Comparison of ENCODE assay signal across 9 cellular contexts in the genomic region with DNA sequence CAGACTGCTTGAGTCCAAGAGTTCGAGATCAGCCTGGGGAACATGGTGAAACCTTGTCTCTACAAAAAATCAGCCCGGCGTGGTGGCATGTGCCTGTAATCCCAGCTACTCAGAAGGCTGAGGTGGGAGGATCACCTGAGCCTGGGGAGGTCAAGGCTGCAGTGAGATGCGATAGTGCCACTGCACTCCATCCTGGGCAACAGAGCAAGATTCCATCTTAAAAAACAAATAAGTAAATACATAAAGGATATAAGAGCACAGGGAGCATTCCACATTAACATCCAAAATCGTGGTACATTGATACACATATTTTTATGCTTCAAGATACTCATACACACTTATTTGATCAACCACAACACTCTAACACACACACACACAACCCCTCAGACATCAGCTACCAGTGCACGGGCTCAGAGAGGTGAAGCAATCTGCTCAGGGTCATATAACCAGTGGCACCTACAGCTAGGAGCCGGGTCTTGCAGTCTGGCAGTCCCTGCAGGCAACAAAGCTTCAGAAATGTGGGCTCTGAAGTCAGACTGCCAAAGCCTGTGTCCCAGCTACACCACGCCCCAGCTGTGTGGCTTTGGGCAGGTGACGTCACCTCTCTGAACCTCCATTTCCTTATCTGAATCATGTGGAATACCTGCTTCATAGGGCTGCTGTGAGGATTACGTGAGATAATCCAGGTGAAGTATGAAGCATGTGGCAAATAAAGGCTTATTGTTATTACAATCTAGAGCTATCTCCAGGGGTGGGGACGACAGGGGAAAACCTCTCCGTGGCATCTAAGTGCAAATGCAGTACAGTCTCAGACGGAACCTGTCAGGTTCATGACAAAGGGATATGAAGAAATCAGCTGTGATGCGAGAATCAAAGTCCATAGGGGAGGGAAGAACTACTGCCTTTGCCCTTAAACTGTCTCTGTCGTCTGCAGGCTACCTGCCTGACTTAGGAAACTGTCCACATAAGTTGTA.
A peak's percentile ranks its signal among the peaks of the same experiment; 100 is the strongest.
DNase-seq lines count a peak whose midpoint lies in the region; ATAC-seq, FAIRE-seq and TF ChIP-seq lines count a peak whose summit lies in the region.
"Had no signal": no experiment of that assay in that cellular context is flagged by ENCODE, and none has a peak within 500 bp of the region (broad histone marks: within the 10 kb centered on the region; RNA-seq: fewer than 3 reads in every experiment).

No MANE protein-coding gene starts in this region.

- no peak overlapping the region for H3K9ac ChIP-seq in HUES6 (ENCODE audit: low read length)

- DNase-seq in activated CD4-positive, alpha-beta T cell treated with anti-CD3 and anti-CD28 coated beads, Interleukin-2, amount 50 U/mL, for 4 hours, result peak; percentile 71 to 76
- DNase-seq in epithelial cell of prostate (ENCODE audit: low read depth, low spot score) (peak; percentile 96), D721Med (ENCODE audit: insufficient read length, low spot score) (no peak)
- peak; percentile 32 for DNase-seq in stimulated activated CD8-positive, alpha-beta memory T cell treated with anti-CD3 and anti-CD28 coated beads, Interleukin-12 subunit alpha, Interleukin-12 subunit beta, amount 100 ng/mL, for 24 hours (ENCODE audit: extremely low read depth)

- H3K4me1 ChIP-seq in HUES6 (ENCODE audit: control insufficient read depth, insufficient read depth, low read length), result peaks cover 40% of the 10 kb centered on the region

- peaks cover 47% of the 10 kb centered on the region for H3K27me3 ChIP-seq in HUES6 (ENCODE audit: control insufficient read depth, insufficient read depth, low read length)

- TF ChIP-seq CTCF in D721Med (IDR thresholded peaks at IDR 0.05; ENCODE audit: insufficient read depth, missing control alignments), result no peak

- no peaks in the 10 kb centered on the region for H3K9me3 ChIP-seq in HUES6 (ENCODE audit: control insufficient read depth, insufficient read depth, low read depth, low read length)

- no peaks in the 10 kb centered on the region for H3K36me3 ChIP-seq in HUES6 (ENCODE audit: control insufficient read depth, insufficient read depth, low read length)

- peak overlapping the region; percentile 3; the same call in 1 of the 2 replicates for H3K4me3 ChIP-seq in HUES6 (ENCODE audit: low read depth, low read length)

- FAIRE-seq in D721Med (lab: Jason Lieb, UNC), result no peak
- FAIRE-seq: GM18507 had no signal

- ATAC-seq in HG03175 (IDR thresholded peaks at IDR 0.05; ENCODE audit: unreplicated experiment) (no peak), GM21515 (IDR thresholded peaks at IDR 0.05; ENCODE audit: unreplicated experiment) (no peak), HG03097 (IDR thresholded peaks at IDR 0.05; ENCODE audit: low FRiP score, unreplicated experiment) (no peak)

- H3K27ac ChIP-seq in HUES6 (ENCODE audit: low read depth, low read length), result no peak overlapping the region
- H3K27ac ChIP-seq in epithelial cell of prostate, result peak overlapping the region; percentile 75
